In genomic region chr1:117060441-117061317, GRCh38 we compare ENCODE assay signal across 9 cellular contexts. TPM values are rescaled to one million over a fixed set of nuclear protein-coding genes. Genes with fewer than 3 reads are reported as not detected.
A peak's percentile ranks its signal among the peaks of the same experiment; 100 is the strongest.
DNase-seq lines count a peak whose midpoint lies in the region; ATAC-seq and TF ChIP-seq lines count a peak whose summit lies in the region.
"Had no signal": no experiment of that assay in that cellular context is flagged by ENCODE, and none has a peak within 500 bp of the region (broad histone marks: within the 10 kb centered on the region; RNA-seq: fewer than 3 reads in every experiment).

No MANE protein-coding gene starts in this region.

- intact Hi-C loops in activated naive CD4-positive, alpha-beta T cell treated with anti-CD3 and anti-CD28 coated beads for 36 hours (cut with micrococcal nuclease) = loop anchor here (1.0 to 10.0 kb wide), 23 partner anchors 11 to 908 kb away; partner anchors contain the start of genes CD2, GDAP2, TENT5C and WDR3
- intact Hi-C loops in adrenal gland (cut with DNase I) = loop anchor here in 1 of 2 donors (10.0 kb wide), 1 partner anchor 224 kb away; no protein-coding TSS in a partner anchor

- no peaks in the 10 kb centered on the region for H3K27me3 ChIP-seq in MM.1S (replicated peaks; ENCODE audit: insufficient read depth, low read length)
- no peaks in the 10 kb centered on the region for H3K27me3 ChIP-seq in adrenal gland

- H2AFZ ChIP-seq in MM.1S (ENCODE audit: low read length) = peak overlapping the region; percentile 61

- H3K4me2 ChIP-seq in MM.1S (ENCODE audit: low read depth, low read length) = peak overlapping the region; percentile 55

- WGBS in adrenal gland, 4 donors = 22 to 38% (median 25%) methylated on average over 24 to 42 of the region's 42 CpGs

- no peak for TF ChIP-seq CTCF in MM.1S (IDR thresholded peaks at IDR 0.05; ENCODE audit: low read length)
- TF ChIP-seq CTCF in adrenal gland (IDR thresholded peaks at IDR 0.05) = no peak

- H3K36me3 Mint-ChIP-seq in activated naive CD4-positive, alpha-beta T cell treated with anti-CD3 and anti-CD28 coated beads for 36 hours (ENCODE audit: low read depth) = peaks cover 40% of the 10 kb centered on the region

- peaks cover 26% of the 10 kb centered on the region for H3K79me2 ChIP-seq in MM.1S (ENCODE audit: low read length)

- H3K27me3 Mint-ChIP-seq in activated naive CD4-positive, alpha-beta T cell treated with anti-CD3 and anti-CD28 coated beads for 36 hours (ENCODE audit: low read depth) = no peaks in the 10 kb centered on the region
- H3K27me3 Mint-ChIP-seq: IgD-negative memory B cell had no signal

- H3K4me1 ChIP-seq in MM.1S (ENCODE audit: low read length) (0 out of 2 replicates have a peak, but pooled peaks cover 6% of the 10 kb centered on the region), adrenal gland (replicated peaks in 1 of 2) (peaks cover 0 to 14% of the 10 kb centered on the region in 2 donors)

- peak overlapping the region; percentile 88 for H3K9ac ChIP-seq in MM.1S (ENCODE audit: low read length)

- no peaks in the 10 kb centered on the region for H3K9me2 ChIP-seq in MM.1S (replicated peaks; ENCODE audit: insufficient read depth, low read length)

- peak overlapping the region; percentile 89 for H3K4me3 ChIP-seq in MM.1S (ENCODE audit: low read length)
- H3K4me3 ChIP-seq in adrenal gland = peak overlapping the region; percentile 19 to 99 (median 72)
- H3K4me3 ChIP-seq in iPS-11a (ENCODE audit: low read depth, low read length) = peak overlapping the region; percentile 86
- H3K4me3 ChIP-seq in skin epidermis = peak overlapping the region; percentile 68 to 97 (median 83)

- DNase-seq in activated naive CD4-positive, alpha-beta T cell treated with anti-CD3 and anti-CD28 coated beads for 36 hours = peak; percentile 60
- no peak for DNase-seq in activated naive CD4-positive, alpha-beta T cell (lab: John Stamatoyannopoulos, UW)
- DNase-seq in MM.1S = peak; percentile 39
- peak in 6 of 7 donors; percentile 33 to 59 (median 51) for DNase-seq in adrenal gland
- DNase-seq in mesenteric fat pad (ENCODE audit: low spot score) = no peak

- H3K36me3 ChIP-seq in MM.1S (replicated peaks; ENCODE audit: insufficient read depth, low read length) (no peaks in the 10 kb centered on the region), adrenal gland (replicated peaks in 1 of 2) (peaks cover 0 to 7% of the 10 kb centered on the region in 2 donors)

- no peak overlapping the region for H3K4me3 Mint-ChIP-seq in activated naive CD4-positive, alpha-beta T cell treated with anti-CD3 and anti-CD28 coated beads for 36 hours
- H3K4me3 Mint-ChIP-seq: IgD-negative memory B cell had no signal

- H3K4me1 Mint-ChIP-seq in activated naive CD4-positive, alpha-beta T cell treated with anti-CD3 and anti-CD28 coated beads for 36 hours (ENCODE audit: low read depth) = peaks cover 40% of the 10 kb centered on the region

- no peaks in the 10 kb centered on the region for H3K9me3 Mint-ChIP-seq in activated naive CD4-positive, alpha-beta T cell treated with anti-CD3 and anti-CD28 coated beads for 36 hours
- H3K9me3 Mint-ChIP-seq: IgD-negative memory B cell had no signal

- peaks cover 12% of the 10 kb centered on the region; the same call in 1 of the 2 replicates for H3F3A ChIP-seq in MM.1S (ENCODE audit: insufficient read depth, low read length)

- CTCF ChIA-PET in activated naive CD4-positive, alpha-beta T cell treated with anti-CD3 and anti-CD28 coated beads for 36 hours (lab: Charles Lee) = interaction anchor here (0.6 to 3.6 kb wide), 25 partner anchors 9 to 338 kb away, joined by 3 to 15 read pairs (median 4); partner anchors contain the start of gene CD2

- no peaks in the 10 kb centered on the region for H4K20me1 ChIP-seq in MM.1S (ENCODE audit: insufficient read depth, low read length)

- H3K27ac ChIP-seq in MM.1S (ENCODE audit: low read length) = peak overlapping the region; percentile 61; the same call in 1 of the 2 replicates
- H3K27ac ChIP-seq in adrenal gland = peak overlapping the region in 4 of 5 donors; percentile 52 to 81 (median 70)
- peak overlapping the region in 20 of 21 experiments; percentile 33 to 89 (median 77) for H3K27ac ChIP-seq in skin epidermis

- peak; percentile 4 for ATAC-seq in GM21825 (IDR thresholded peaks at IDR 0.05; ENCODE audit: unreplicated experiment)

- no peak overlapping the region for H3K27ac Mint-ChIP-seq in activated naive CD4-positive, alpha-beta T cell treated with anti-CD3 and anti-CD28 coated beads for 36 hours

- no peaks in the 10 kb centered on the region for H3K9me3 ChIP-seq in MM.1S (replicated peaks; ENCODE audit: insufficient read depth, low read length)
- no peaks in the 10 kb centered on the region for H3K9me3 ChIP-seq in adrenal gland (replicated peaks in 1 of 3)

- TF ChIP-seq POLR2A in adrenal gland (IDR thresholded peaks at IDR 0.05) = no peak

RNA-seq across cellular contexts. Expression of gene TTF2, which starts 0.6 kb away (rescaled TPM):
- total RNA-seq in activated naive CD4-positive, alpha-beta T cell treated with anti-CD3 and anti-CD28 coated beads for 36 hours = 100 to 1,000 TPM; 113 to 122 TPM
- total RNA-seq in adrenal gland = 10 to 100 TPM; 10.3 to 26.3 (median 21.0) TPM
- 10 to 100 TPM in 1 of 3 donors, 1 to 10 TPM in 2; 3.5 to 15.0 (median 3.9) TPM for polyA plus RNA-seq in adrenal gland
- 15.1 TPM for total RNA-seq in mesenteric fat pad

RNA-seq across cellular contexts. Expression of gene CD101, which starts 59.1 kb away (rescaled TPM):
- 1 to 10 TPM in 1 of 2 experiments, under 1 TPM in 1; 0.83 to 1.1 TPM for total RNA-seq in activated naive CD4-positive, alpha-beta T cell treated with anti-CD3 and anti-CD28 coated beads for 36 hours
- total RNA-seq in adrenal gland (1 to 10 TPM in 6 of 8 donors, under 1 TPM in 2; 0.47 to 2.9 (median 1.5) TPM), mesenteric fat pad (1.5 TPM)
- 1 to 10 TPM; 1.8 to 7.5 (median 6.1) TPM for polyA plus RNA-seq in adrenal gland

Comparison
In these comparisons a context has a peak if more than half of its experiments do, and no peak if none do; other contexts are left out.
1. DNase-seq: peak in activated naive CD4-positive, alpha-beta T cell treated with anti-CD3 and anti-CD28 coated beads for 36 hours (single experiment), MM.1S (single experiment) and adrenal gland (6 of 7); none in activated naive CD4-positive, alpha-beta T cell (0 of 4) and mesenteric fat pad (single experiment).
2. Peak in every context shown above with its lines, with median percentiles within 50 percentile points of each other: H3K27ac ChIP-seq and H3K4me3 ChIP-seq.